Comparison of ENCODE assay signal across 5 cellular contexts in genomic region chr22:47344414-47344813, GRCh38.
"Had no signal": no experiment of that assay in that cellular context is flagged by ENCODE, and none has a peak within 500 bp of the region (broad histone marks: within the 10 kb centered on the region; RNA-seq: fewer than 3 reads in every experiment).

No MANE protein-coding gene starts in this region.

- H3K4me3 Mint-ChIP-seq: GM23338 had no signal

- H3K4me3 ChIP-seq: GM23338, K562 had no signal

- H3K4me1 Mint-ChIP-seq: GM23338, H9 had no signal

- ATAC-seq: GM23338, K562 had no signal

- DNase-seq: H9, HCEC 1CT, IMR-90 had no signal

- H3K27ac Mint-ChIP-seq: GM23338, H9 had no signal
